14 cellular contexts compared by ENCODE assay signal in genomic region chr1:224064150-224064549, GRCh38.
"Had no signal": no experiment of that assay in that cellular context is flagged by ENCODE, and none has a peak within 500 bp of the region (broad histone marks: within the 10 kb centered on the region; RNA-seq: fewer than 3 reads in every experiment).

No MANE protein-coding gene starts in this region.

- H3K27me3 Mint-ChIP-seq: stimulated activated naive CD8-positive, alpha-beta T cell treated with anti-CD3 and anti-CD28 coated beads, Interleukin-15, Interleukin-2, amounts not matched to agents 100 ng/mL and 50 ng/mL, for 24 hours had no signal

- H3K4me3 ChIP-seq: cardiac muscle cell, ovary, upper lobe of right lung had no signal

- H3K4me3 Mint-ChIP-seq: activated CD4-positive, alpha-beta T cell treated with anti-CD3 and anti-CD28 coated beads, Interleukin-2, amount 10 ng/mL, durations not matched to agents 24 days and 14 days; activated naive CD4-positive, alpha-beta T cell treated with anti-CD3 and anti-CD28 coated beads for 36 hours; activated T-helper 1 cell treated with anti-CD3 and anti-CD28 coated beads, Interleukin-12 subunit alpha, Interleukin-12 subunit beta, Interleukin-2, Interleukin-4 antibody, amounts not matched to agents 30 ng/mL and 10 ng/mL and 1 ng/mL, durations not matched to agents 14 hours and 24 hours and 36 hours; stimulated activated naive CD8-positive, alpha-beta T cell treated with anti-CD3 and anti-CD28 coated beads, Interleukin-15, Interleukin-2, amounts not matched to agents 100 ng/mL and 50 ng/mL, for 24 hours had no signal

- H3K27me3 ChIP-seq: cardiac muscle cell, foreskin keratinocyte, ovary, upper lobe of right lung had no signal

- H3K36me3 ChIP-seq: cardiac muscle cell, ovary, upper lobe of right lung, WERI-Rb-1 had no signal

- ATAC-seq: foreskin keratinocyte, upper lobe of right lung had no signal

- H3K4me1 ChIP-seq: foreskin keratinocyte, upper lobe of right lung had no signal

- H3K27ac ChIP-seq: cardiac muscle cell, foreskin keratinocyte, ovary, upper lobe of right lung, WERI-Rb-1 had no signal

- H3K9me3 ChIP-seq: upper lobe of right lung had no signal

- DNase-seq: activated CD4-positive, alpha-beta T cell treated with anti-CD3 and anti-CD28 coated beads, Interleukin-2, amount 10 ng/mL, durations not matched to agents 24 days and 14 days; activated naive CD4-positive, alpha-beta T cell treated with anti-CD3 and anti-CD28 coated beads for 36 hours; foreskin keratinocyte; head of caudate nucleus; kidney; ovary; stimulated activated CD4-positive, alpha-beta T cell treated with anti-CD3 and anti-CD28 coated beads, Interleukin-2, amount 100 ng/mL, for 48 hours; stimulated activated CD8-positive, alpha-beta memory T cell treated with anti-CD3 and anti-CD28 coated beads, Interleukin-4, amount 100 ng/mL, for 48 hours; T1000; upper lobe of right lung; WERI-Rb-1 had no signal

- H3K27ac Mint-ChIP-seq: activated CD4-positive, alpha-beta T cell treated with anti-CD3 and anti-CD28 coated beads, Interleukin-2, amount 10 ng/mL, durations not matched to agents 24 days and 14 days; activated naive CD4-positive, alpha-beta T cell treated with anti-CD3 and anti-CD28 coated beads for 36 hours; activated T-helper 1 cell treated with anti-CD3 and anti-CD28 coated beads, Interleukin-12 subunit alpha, Interleukin-12 subunit beta, Interleukin-2, Interleukin-4 antibody, amounts not matched to agents 30 ng/mL and 10 ng/mL and 1 ng/mL, durations not matched to agents 14 hours and 24 hours and 36 hours; stimulated activated naive CD8-positive, alpha-beta T cell treated with anti-CD3 and anti-CD28 coated beads, Interleukin-15, Interleukin-2, amounts not matched to agents 100 ng/mL and 50 ng/mL, for 24 hours had no signal

- H3K9me3 Mint-ChIP-seq: activated CD4-positive, alpha-beta T cell treated with anti-CD3 and anti-CD28 coated beads, Interleukin-2, amount 10 ng/mL, durations not matched to agents 24 days and 14 days; activated naive CD4-positive, alpha-beta T cell treated with anti-CD3 and anti-CD28 coated beads for 36 hours; activated T-helper 1 cell treated with anti-CD3 and anti-CD28 coated beads, Interleukin-12 subunit alpha, Interleukin-12 subunit beta, Interleukin-2, Interleukin-4 antibody, amounts not matched to agents 30 ng/mL and 10 ng/mL and 1 ng/mL, durations not matched to agents 14 hours and 24 hours and 36 hours; stimulated activated naive CD8-positive, alpha-beta T cell treated with anti-CD3 and anti-CD28 coated beads, Interleukin-15, Interleukin-2, amounts not matched to agents 100 ng/mL and 50 ng/mL, for 24 hours had no signal
